Comparison of ENCODE assay signal across 35 cellular contexts in genomic region chr6:30142665-30143064, GRCh38.
"Had no signal": no experiment of that assay in that cellular context is flagged by ENCODE, and none has a peak within 500 bp of the region (broad histone marks: within the 10 kb centered on the region; RNA-seq: fewer than 3 reads in every experiment).

No MANE protein-coding gene starts in this region.

- H3K4me3 ChIP-seq: MG63 had no signal

- DNase-seq: Karpas-422, Kasumi-1, MG63, MM.1S, MV-4-11, NCI-H1048, NCI-H1092, NCI-H1092 treated with DMSO at 0.1 percent for 48 hours, NCI-H1105, NCI-H1105 treated with DMSO at 0.1 percent for 48 hours, NCI-H1417, NCI-H1417 treated with DMSO at 0.1 percent for 48 hours, NCI-H1436, NCI-H1436 treated with DMSO at 0.1 percent for 48 hours, NCI-H146, NCI-H1694, NCI-H1694 treated with DMSO at 0.1 percent for 48 hours, NCI-H187, NCI-H187 treated with DMSO at 0.1 percent for 48 hours, NCI-H1930, NCI-H2029, NCI-H2029 treated with DMSO at 0.1 percent for 48 hours, NCI-H2081, NCI-H2081 treated with DMSO at 0.1 percent for 48 hours, NCI-H2107, NCI-H2171, NCI-H2171 treated with DMSO at 0.1 percent for 48 hours, NCI-H2227 treated with DMSO at 0.1 percent for 48 hours, NCI-H226, NCI-H345, NCI-H446, NCI-H446 treated with DMSO at 0.1 percent for 48 hours, NCI-H510A, NCI-H510A treated with DMSO at 0.1 percent for 48 hours, NCI-H524 had no signal

- H3K9me3 ChIP-seq: MG63 had no signal

- H3K36me3 ChIP-seq: MG63 had no signal
